Comparison of ENCODE assay signal across 8 cellular contexts in the genomic region with DNA sequence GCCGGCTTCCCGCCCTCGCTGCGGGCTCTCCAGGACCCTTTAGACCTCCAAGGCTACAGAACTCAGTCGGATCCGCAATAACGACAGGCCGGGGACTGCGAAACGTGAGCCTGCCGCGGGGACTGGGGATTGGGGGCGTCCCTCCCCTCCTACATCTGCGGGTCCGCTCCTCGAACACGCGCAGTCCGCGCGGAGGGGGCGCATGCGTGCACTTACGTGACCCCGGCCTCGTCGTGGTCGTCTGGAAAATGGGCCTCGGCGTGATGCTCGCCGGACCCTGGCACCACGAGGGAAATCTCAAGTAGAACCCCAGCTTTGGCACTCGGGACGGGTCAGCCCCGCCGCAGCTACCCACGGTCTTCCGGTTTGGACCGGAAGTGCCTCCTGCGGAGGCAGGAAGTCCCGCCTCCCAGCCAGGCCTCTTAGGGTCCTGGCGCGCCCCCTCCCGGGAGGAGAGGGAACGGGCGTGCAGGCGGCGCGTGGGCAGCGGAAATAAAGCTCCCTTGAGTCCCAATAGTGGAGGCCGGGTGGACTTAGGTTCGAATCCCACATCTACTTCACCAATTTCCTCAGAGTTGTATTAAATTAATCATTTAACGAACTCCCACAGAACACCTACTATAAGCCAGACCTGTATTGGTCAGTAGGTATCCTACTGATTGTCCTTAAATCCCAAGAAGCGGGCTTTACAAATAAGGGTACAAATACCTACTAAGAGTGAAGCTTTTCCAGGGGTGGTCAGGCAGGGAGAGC. TPM values are rescaled to one million over a fixed set of nuclear protein-coding genes. Genes with fewer than 3 reads are reported as not detected.
A peak's percentile ranks its signal among the peaks of the same experiment; 100 is the strongest.
DNase-seq lines count a peak whose midpoint lies in the region; ATAC-seq and TF ChIP-seq lines count a peak whose summit lies in the region.

A gene with protein sequence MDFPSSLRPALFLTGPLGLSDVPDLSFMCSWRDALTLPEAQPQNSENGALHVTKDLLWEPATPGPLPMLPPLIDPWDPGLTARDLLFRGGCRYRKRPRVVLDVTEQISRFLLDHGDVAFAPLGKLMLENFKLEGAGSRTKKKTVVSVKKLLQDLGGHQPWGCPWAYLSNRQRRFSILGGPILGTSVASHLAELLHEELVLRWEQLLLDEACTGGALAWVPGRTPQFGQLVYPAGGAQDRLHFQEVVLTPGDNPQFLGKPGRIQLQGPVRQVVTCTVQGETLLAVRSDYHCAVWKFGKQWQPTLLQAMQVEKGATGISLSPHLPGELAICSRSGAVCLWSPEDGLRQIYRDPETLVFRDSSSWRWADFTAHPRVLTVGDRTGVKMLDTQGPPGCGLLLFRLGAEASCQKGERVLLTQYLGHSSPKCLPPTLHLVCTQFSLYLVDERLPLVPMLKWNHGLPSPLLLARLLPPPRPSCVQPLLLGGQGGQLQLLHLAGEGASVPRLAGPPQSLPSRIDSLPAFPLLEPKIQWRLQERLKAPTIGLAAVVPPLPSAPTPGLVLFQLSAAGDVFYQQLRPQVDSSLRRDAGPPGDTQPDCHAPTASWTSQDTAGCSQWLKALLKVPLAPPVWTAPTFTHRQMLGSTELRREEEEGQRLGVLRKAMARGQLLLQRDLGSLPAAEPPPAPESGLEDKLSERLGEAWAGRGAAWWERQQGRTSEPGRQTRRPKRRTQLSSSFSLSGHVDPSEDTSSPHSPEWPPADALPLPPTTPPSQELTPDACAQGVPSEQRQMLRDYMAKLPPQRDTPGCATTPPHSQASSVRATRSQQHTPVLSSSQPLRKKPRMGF (minus strand): TSS at position 373 of the 753 bp plus-strand sequence. CDS start 2,069 bp downstream, outside the sequence.

- no peaks in the 10 kb centered on the region for H3K9me3 Mint-ChIP-seq in activated T-helper 1 cell treated with anti-CD3 and anti-CD28 coated beads, Interleukin-12 subunit alpha, Interleukin-12 subunit beta, Interleukin-2, Interleukin-4 antibody, amounts not matched to agents 30 ng/mL and 10 ng/mL and 1 ng/mL, durations not matched to agents 14 hours and 24 hours and 36 hours
- no peaks in the 10 kb centered on the region for H3K9me3 Mint-ChIP-seq in naive thymus-derived CD4-positive, alpha-beta T cell
- H3K9me3 Mint-ChIP-seq in stimulated activated naive B cell treated with anti-CD40 and anti-IgM and Interleukin-4, amounts not matched to agents 10 μg/mL and 1 μg/mL and 100 μg/mL, for 72 hours = no peaks in the 10 kb centered on the region

- CTCF ChIA-PET in naive thymus-derived CD4-positive, alpha-beta T cell (lab: Charles Lee) = interaction anchor here (0.5 to 1.4 kb wide), 9 partner anchors 70 to 1430 kb away, joined by 3 to 31 read pairs (median 3); a partner anchor contains a TSS

- peaks cover 31% of the 10 kb centered on the region for H3K36me3 ChIP-seq in DOHH2 (ENCODE audit: control insufficient read depth, low read length)
- H3K36me3 ChIP-seq in Karpas-422 (ENCODE audit: insufficient read depth, low read length) = no peaks in the 10 kb centered on the region
- H3K36me3 ChIP-seq in naive thymus-derived CD4-positive, alpha-beta T cell (ENCODE audit: control insufficient read depth in 2 of 3, insufficient read depth in 3 of 3, low read length in 3 of 3) = peaks cover 0 to 37% (median 9%) of the 10 kb centered on the region in 3 experiments

- peaks cover 17% of the 10 kb centered on the region for H3K36me3 Mint-ChIP-seq in activated T-helper 1 cell treated with anti-CD3 and anti-CD28 coated beads, Interleukin-12 subunit alpha, Interleukin-12 subunit beta, Interleukin-2, Interleukin-4 antibody, amounts not matched to agents 30 ng/mL and 10 ng/mL and 1 ng/mL, durations not matched to agents 14 hours and 24 hours and 36 hours (ENCODE audit: low read depth)
- H3K36me3 Mint-ChIP-seq in naive thymus-derived CD4-positive, alpha-beta T cell = peaks cover 0 to 17% (median 5%) of the 10 kb centered on the region in 5 donors
- H3K36me3 Mint-ChIP-seq in stimulated activated naive B cell treated with anti-CD40 and anti-IgM and Interleukin-4, amounts not matched to agents 10 μg/mL and 1 μg/mL and 100 μg/mL, for 72 hours = peaks cover 26 to 29% of the 10 kb centered on the region in 2 donors

- H3K4me1 ChIP-seq in DOHH2 (ENCODE audit: control insufficient read depth, low read length) = peaks cover 16% of the 10 kb centered on the region
- H3K4me1 ChIP-seq in Karpas-422 (ENCODE audit: low read length) = peaks cover 12% of the 10 kb centered on the region
- peaks cover 0 to 6% of the 10 kb centered on the region in 2 donors for H3K4me1 ChIP-seq in naive thymus-derived CD4-positive, alpha-beta T cell (ENCODE audit: control insufficient read depth in 2 of 2, insufficient read depth in 2 of 2, low read length in 2 of 2)

- H3K4me3 ChIP-seq in DOHH2 (ENCODE audit: low read length) (peak within 1 kb of the TSS; percentile 85), Karpas-422 (ENCODE audit: low read length) (peak within 1 kb of the TSS; percentile 97)
- peak within 1 kb of the TSS; percentile 91 for H3K4me3 ChIP-seq in naive thymus-derived CD4-positive, alpha-beta T cell (ENCODE audit: low read length)

- TF ChIP-seq CTCF in DOHH2 (IDR thresholded peaks at IDR 0.05; ENCODE audit: low read depth, low read length, poor library complexity, severe bottlenecking) = peak; percentile 93

- H3K4me3 Mint-ChIP-seq in activated T-helper 1 cell treated with anti-CD3 and anti-CD28 coated beads, Interleukin-12 subunit alpha, Interleukin-12 subunit beta, Interleukin-2, Interleukin-4 antibody, amounts not matched to agents 30 ng/mL and 10 ng/mL and 1 ng/mL, durations not matched to agents 14 hours and 24 hours and 36 hours = peak within 1 kb of the TSS; percentile 95
- H3K4me3 Mint-ChIP-seq in naive thymus-derived CD4-positive, alpha-beta T cell = peak within 1 kb of the TSS; percentile 89 to 94 (median 92)
- H3K4me3 Mint-ChIP-seq in stimulated activated naive B cell treated with anti-CD40 and anti-IgM and Interleukin-4, amounts not matched to agents 10 μg/mL and 1 μg/mL and 100 μg/mL, for 72 hours = peak within 1 kb of the TSS; percentile 97

- H3K79me2 ChIP-seq in DOHH2 (ENCODE audit: control insufficient read depth, low read length) = peaks cover 45% of the 10 kb centered on the region
- H3K79me2 ChIP-seq in Karpas-422 (ENCODE audit: low read length) = peaks cover 32% of the 10 kb centered on the region

- peak; percentile 93 for ATAC-seq in GM21786 (IDR thresholded peaks at IDR 0.05; ENCODE audit: unreplicated experiment)
- peak; percentile 99 for ATAC-seq in naive thymus-derived CD4-positive, alpha-beta T cell
- ATAC-seq in stimulated activated naive B cell treated with anti-CD40 and anti-IgM and Interleukin-4, amounts not matched to agents 10 μg/mL and 1 μg/mL and 100 μg/mL, for 72 hours (replicated peaks) = peak; percentile 97 to 98

- DNase-seq in Karpas-422 (peak; percentile 98), RPMI7951 (ENCODE audit: low read depth) (peak; percentile 89), fibroblast of gingiva (ENCODE audit: low read depth) (peak; percentile 94)
- DNase-seq in activated T-helper 1 cell treated with anti-CD3 and anti-CD28 coated beads, Interleukin-12 subunit alpha, Interleukin-12 subunit beta, Interleukin-2, Interleukin-4 antibody, amounts not matched to agents 30 ng/mL and 10 ng/mL and 1 ng/mL, durations not matched to agents 14 hours and 24 hours and 36 hours (ENCODE audit: low spot score) = peak; percentile 86
- peak; percentile 81 to 94 (median 87) for DNase-seq in naive thymus-derived CD4-positive, alpha-beta T cell
- DNase-seq in stimulated activated naive B cell treated with anti-CD40 and anti-IgM and Interleukin-4, amounts not matched to agents 10 μg/mL and 1 μg/mL and 100 μg/mL, for 72 hours = peak; percentile 87

- peak within 1 kb of the TSS; percentile 86 for H3K9ac ChIP-seq in Karpas-422 (ENCODE audit: low read length)

- H2AFZ ChIP-seq in Karpas-422 (ENCODE audit: low read length) = peak within 1 kb of the TSS; percentile 82

- H3K9me2 ChIP-seq in DOHH2 (replicated peaks; ENCODE audit: control insufficient read depth, low read length) = no peaks in the 10 kb centered on the region
- H3K9me2 ChIP-seq in Karpas-422 (replicated peaks; ENCODE audit: insufficient read depth, low read length) = no peaks in the 10 kb centered on the region

- H3K4me2 ChIP-seq in DOHH2 (ENCODE audit: low read length) (peak within 1 kb of the TSS; percentile 91), Karpas-422 (ENCODE audit: low read depth, low read length, poor library complexity, severe bottlenecking) (peak within 1 kb of the TSS; percentile 85)

- H3K9me3 ChIP-seq in DOHH2 (ENCODE audit: control insufficient read depth, insufficient read depth, low read length) (no peaks in the 10 kb centered on the region), Karpas-422 (ENCODE audit: low read length) (no peaks in the 10 kb centered on the region)
- no peaks in the 10 kb centered on the region for H3K9me3 ChIP-seq in naive thymus-derived CD4-positive, alpha-beta T cell (ENCODE audit: control insufficient read depth in 2 of 3, low read length in 3 of 3)

- H4K20me1 ChIP-seq in DOHH2 (ENCODE audit: control insufficient read depth, insufficient read depth, low read depth, low read length) = no peaks in the 10 kb centered on the region
- H4K20me1 ChIP-seq in Karpas-422 (ENCODE audit: insufficient read depth, low read depth, low read length) = 0 out of 2 replicates have a peak, but pooled peaks cover 6% of the 10 kb centered on the region

- peak within 1 kb of the TSS; percentile 33 for H3K27ac ChIP-seq in DOHH2 (ENCODE audit: low read depth, low read length)
- no peak within 1 kb of the TSS; the same call in 1 of the 2 replicates for H3K27ac ChIP-seq in Karpas-422 (ENCODE audit: low read length)
- peak within 1 kb of the TSS; percentile 80 for H3K27ac ChIP-seq in naive thymus-derived CD4-positive, alpha-beta T cell (ENCODE audit: low read depth, low read length)

- H3K27me3 ChIP-seq in DOHH2 (ENCODE audit: control insufficient read depth, low read length) (no peaks in the 10 kb centered on the region), Karpas-422 (ENCODE audit: low read length) (no peaks in the 10 kb centered on the region)
- H3K27me3 ChIP-seq in naive thymus-derived CD4-positive, alpha-beta T cell (ENCODE audit: control insufficient read depth in 2 of 2, insufficient read depth in 2 of 2, low read length in 2 of 2) = no peaks in the 10 kb centered on the region

- intact Hi-C loops in activated T-helper 1 cell treated with anti-CD3 and anti-CD28 coated beads, Interleukin-12 subunit alpha, Interleukin-12 subunit beta, Interleukin-2, Interleukin-4 antibody, amounts not matched to agents 30 ng/mL and 10 ng/mL and 1 ng/mL, durations not matched to agents 14 hours and 24 hours and 36 hours (cut with micrococcal nuclease) = loop anchor here (1.0 to 10.0 kb wide), 7 partner anchors 42 to 380 kb away; a partner anchor contains a TSS
- intact Hi-C loops in naive thymus-derived CD4-positive, alpha-beta T cell (cut with micrococcal nuclease) = loop anchor here (1.0 to 10.0 kb wide), 12 partner anchors 42 to 840 kb away; a partner anchor contains a TSS

- H3K27ac Mint-ChIP-seq in activated T-helper 1 cell treated with anti-CD3 and anti-CD28 coated beads, Interleukin-12 subunit alpha, Interleukin-12 subunit beta, Interleukin-2, Interleukin-4 antibody, amounts not matched to agents 30 ng/mL and 10 ng/mL and 1 ng/mL, durations not matched to agents 14 hours and 24 hours and 36 hours = peak within 1 kb of the TSS; percentile 89
- peak within 1 kb of the TSS; percentile 78 to 95 (median 91) for H3K27ac Mint-ChIP-seq in naive thymus-derived CD4-positive, alpha-beta T cell
- H3K27ac Mint-ChIP-seq in stimulated activated naive B cell treated with anti-CD40 and anti-IgM and Interleukin-4, amounts not matched to agents 10 μg/mL and 1 μg/mL and 100 μg/mL, for 72 hours = peak within 1 kb of the TSS; percentile 98

- no peaks in the 10 kb centered on the region for H3F3A ChIP-seq in DOHH2 (ENCODE audit: control insufficient read depth, insufficient read depth)

- peaks cover 6% of the 10 kb centered on the region for H3K4me1 Mint-ChIP-seq in activated T-helper 1 cell treated with anti-CD3 and anti-CD28 coated beads, Interleukin-12 subunit alpha, Interleukin-12 subunit beta, Interleukin-2, Interleukin-4 antibody, amounts not matched to agents 30 ng/mL and 10 ng/mL and 1 ng/mL, durations not matched to agents 14 hours and 24 hours and 36 hours (ENCODE audit: low read depth)
- H3K4me1 Mint-ChIP-seq in naive thymus-derived CD4-positive, alpha-beta T cell = peaks cover 22 to 29% (median 25%) of the 10 kb centered on the region in 7 donors
- peaks cover 15 to 25% of the 10 kb centered on the region in 2 donors for H3K4me1 Mint-ChIP-seq in stimulated activated naive B cell treated with anti-CD40 and anti-IgM and Interleukin-4, amounts not matched to agents 10 μg/mL and 1 μg/mL and 100 μg/mL, for 72 hours

- POLR2A ChIA-PET in naive thymus-derived CD4-positive, alpha-beta T cell (lab: Charles Lee) = interaction anchor here (0.8 to 1.2 kb wide), 4 partner anchors 49 to 304 kb away, joined by 3 to 6 read pairs (median 3); a partner anchor contains a TSS

- H3K27me3 Mint-ChIP-seq in activated T-helper 1 cell treated with anti-CD3 and anti-CD28 coated beads, Interleukin-12 subunit alpha, Interleukin-12 subunit beta, Interleukin-2, Interleukin-4 antibody, amounts not matched to agents 30 ng/mL and 10 ng/mL and 1 ng/mL, durations not matched to agents 14 hours and 24 hours and 36 hours (ENCODE audit: insufficient read depth) = no peaks in the 10 kb centered on the region
- no peaks in the 10 kb centered on the region for H3K27me3 Mint-ChIP-seq in naive thymus-derived CD4-positive, alpha-beta T cell
- H3K27me3 Mint-ChIP-seq in stimulated activated naive B cell treated with anti-CD40 and anti-IgM and Interleukin-4, amounts not matched to agents 10 μg/mL and 1 μg/mL and 100 μg/mL, for 72 hours = no peaks in the 10 kb centered on the region

RNA-seq across cellular contexts. Expression of the gene that starts here (rescaled TPM):
- 27.8 and 54.5 TPM in 2 replicates for total RNA-seq in Karpas-422 (2014; rRNA removed; shearing (Covaris generic); ENCODE audit: low replicate concordance)
- total RNA-seq in RPMI7951 (2014; rRNA removed; shearing (Covaris generic)) = 9.0 and 9.4 TPM in 2 replicates
- 67.9 and 74.4 TPM in 2 replicates for total RNA-seq in activated T-helper 1 cell treated with anti-CD3 and anti-CD28 coated beads, Interleukin-12 subunit alpha, Interleukin-12 subunit beta, Interleukin-2, Interleukin-4 antibody, amounts not matched to agents 30 ng/mL and 10 ng/mL and 1 ng/mL, durations not matched to agents 14 hours and 24 hours and 36 hours
- total RNA-seq in naive thymus-derived CD4-positive, alpha-beta T cell = 100 to 1,000 TPM in 2 of 5 experiments, 10 to 100 TPM in 3; 62.6 to 127 (median 85.4) TPM
- polyA plus RNA-seq in naive thymus-derived CD4-positive, alpha-beta T cell = 10 to 100 TPM in 1 of 2 donors, 1 to 10 TPM in 1; 8.0 to 15.8 TPM
